In the genomic region with DNA sequence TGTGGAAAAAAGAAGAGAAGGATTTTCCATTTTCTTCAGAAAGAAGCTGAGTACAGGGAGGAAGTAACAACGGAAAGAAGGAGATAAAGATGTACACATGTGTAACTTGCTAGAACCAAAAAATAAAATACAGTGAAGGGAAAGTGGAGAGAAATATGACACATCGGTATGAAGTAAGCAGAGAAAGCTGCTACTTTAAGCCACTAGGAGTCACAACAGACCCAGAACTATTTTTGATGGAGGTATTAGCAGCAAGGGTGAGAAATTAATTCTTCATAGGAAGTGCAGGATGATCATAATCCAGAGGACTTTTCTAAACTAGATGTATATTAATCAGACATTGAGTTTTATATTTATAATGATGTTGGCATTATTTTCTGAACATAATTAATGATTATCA, we compare ENCODE assay signal across 8 cellular contexts.
A peak's percentile ranks its signal among the peaks of the same experiment; 100 is the strongest.
DNase-seq lines count a peak whose midpoint lies in the region; ATAC-seq lines count a peak whose summit lies in the region.

No MANE protein-coding gene starts in this region.

- no peaks in the 10 kb centered on the region for H3K36me3 Mint-ChIP-seq in T-cell

- no peaks in the 10 kb centered on the region for H3K4me1 Mint-ChIP-seq in T-cell

- POLR2A ChIA-PET in T-cell (lab: Charles Lee) = no interaction called here

- peaks cover 0 to 3% of the 10 kb centered on the region in 2 donors for H3K27me3 Mint-ChIP-seq in T-cell

- CTCF ChIA-PET in T-cell (lab: Charles Lee) = interaction anchor here (0.6 to 1.2 kb wide), 6 partner anchors 15 to 767 kb away, joined by 3 to 8 read pairs (median 3); no protein-coding TSS in a partner anchor

- ATAC-seq in GM21360 (IDR thresholded peaks at IDR 0.05; ENCODE audit: unreplicated experiment) (peak; percentile 83), HG03565 (IDR thresholded peaks at IDR 0.05; ENCODE audit: unreplicated experiment) (peak; percentile 85), T-cell (replicated peaks in 1 of 4) (peak in 3 of 4 experiments; percentile 48 to 72 (median 51))

- H3K4me3 Mint-ChIP-seq in T-cell = no peak overlapping the region

- DNase-seq in GDM1 (lab: John Stamatoyannopoulos, UW) = peak; percentile 9
- peak in 1 of 34 experiments; percentile 7 for DNase-seq in T-cell
- peak; percentile 37 for DNase-seq in kidney glomerular epithelial cell (lab: John Stamatoyannopoulos, UW)
- no peak for DNase-seq in NCI-H2081 treated with DMSO at 0.1 percent for 48 hours (lab: John Stamatoyannopoulos, UW)
- DNase-seq in globus pallidus (ENCODE audit: low spot score) = no peak
- DNase-seq in NCI-H1930 (lab: John Stamatoyannopoulos, UW) = no peak

- H3K9me3 Mint-ChIP-seq in T-cell = no peaks in the 10 kb centered on the region

- H3K27ac Mint-ChIP-seq in T-cell = no peak overlapping the region

Comparison
In these comparisons a context has a peak if more than half of its experiments do, and no peak if none do; other contexts are left out.
1. DNase-seq: peak in GDM1 (single experiment) and kidney glomerular epithelial cell (single experiment); none in NCI-H2081 treated with DMSO at 0.1 percent for 48 hours (single experiment), globus pallidus (single experiment) and NCI-H1930 (0 of 2).
2. Peak in every context shown above with its lines, with median percentiles within 50 percentile points of each other: ATAC-seq.